6 cellular contexts compared by ENCODE assay signal in genomic region chr1:87620807-87621206, GRCh38.
"Had no signal": no experiment of that assay in that cellular context is flagged by ENCODE, and none has a peak within 500 bp of the region (broad histone marks: within the 10 kb centered on the region; RNA-seq: fewer than 3 reads in every experiment).

No MANE protein-coding gene starts in this region.

- H3K4me1 ChIP-seq: HAP-1 had no signal

- H3K36me3 ChIP-seq: HAP-1 had no signal

- H2AFZ ChIP-seq: GM23338 had no signal

- H3K27ac ChIP-seq: HL-60 had no signal

- H3K4me2 ChIP-seq: GM23338 had no signal

- ATAC-seq: GM23338, HCT116 had no signal

- H3K4me3 ChIP-seq: GM23338, HAP-1 had no signal

- H3K9me3 ChIP-seq: HAP-1 had no signal

- DNase-seq: H7, HFFc6 had no signal
